ENCODE assay signal across 15 cellular contexts in genomic region chr14:22227084-22227483, GRCh38.
A peak's percentile ranks its signal among the peaks of the same experiment; 100 is the strongest.
DNase-seq lines count a peak whose midpoint lies in the region; ATAC-seq lines count a peak whose summit lies in the region.
"Had no signal": no experiment of that assay in that cellular context is flagged by ENCODE, and none has a peak within 500 bp of the region (broad histone marks: within the 10 kb centered on the region; RNA-seq: fewer than 3 reads in every experiment).

No MANE protein-coding gene starts in this region.

- H3K36me3 Mint-ChIP-seq in activated naive CD4-positive, alpha-beta T cell treated with anti-CD3 and anti-CD28 coated beads, Interleukin-2, amount 10 ng/mL, durations not matched to agents 7 days and 5 days = no peaks in the 10 kb centered on the region
- no peaks in the 10 kb centered on the region for H3K36me3 Mint-ChIP-seq in activated naive CD8-positive, alpha-beta T cell treated with anti-CD3 and anti-CD28 coated beads, Interleukin-2, amount 10 ng/mL, durations not matched to agents 7 days and 5 days

- CTCF ChIA-PET in activated naive CD4-positive, alpha-beta T cell treated with anti-CD3 and anti-CD28 coated beads, Interleukin-2, amount 10 ng/mL, durations not matched to agents 7 days and 5 days (lab: Charles Lee) = interaction anchor here (1.0 to 1.1 kb wide), 2 partner anchors 47 to 343 kb away, joined by 3 to 7 read pairs; no protein-coding TSS in a partner anchor

- POLR2A ChIA-PET in activated naive CD8-positive, alpha-beta T cell treated with anti-CD3 and anti-CD28 coated beads, Interleukin-2, amount 10 ng/mL, durations not matched to agents 7 days and 5 days (lab: Charles Lee) = interaction anchor here (1.2 to 1.7 kb wide), 3 partner anchors 323 to 343 kb away, joined by 3 read pairs; no protein-coding TSS in a partner anchor

- H3K27ac Mint-ChIP-seq in activated naive CD4-positive, alpha-beta T cell treated with anti-CD3 and anti-CD28 coated beads, Interleukin-2, amount 10 ng/mL, durations not matched to agents 7 days and 5 days = peak overlapping the region; percentile 84
- peak overlapping the region; percentile 61 for H3K27ac Mint-ChIP-seq in activated naive CD8-positive, alpha-beta T cell treated with anti-CD3 and anti-CD28 coated beads, Interleukin-2, amount 10 ng/mL, durations not matched to agents 7 days and 5 days
- H3K27ac Mint-ChIP-seq in stimulated activated naive CD8-positive, alpha-beta T cell treated with anti-CD3 and anti-CD28 coated beads, Interleukin-15, amount 100 ng/mL, for 72 hours = peak overlapping the region in 1 of 2 donors; percentile 12
- H3K27ac Mint-ChIP-seq: nephron progenitor cell had no signal

- peaks cover 3% of the 10 kb centered on the region for H3K4me1 Mint-ChIP-seq in activated naive CD4-positive, alpha-beta T cell treated with anti-CD3 and anti-CD28 coated beads, Interleukin-2, amount 10 ng/mL, durations not matched to agents 7 days and 5 days
- H3K4me1 Mint-ChIP-seq in activated naive CD8-positive, alpha-beta T cell treated with anti-CD3 and anti-CD28 coated beads, Interleukin-2, amount 10 ng/mL, durations not matched to agents 7 days and 5 days = peaks cover 2% of the 10 kb centered on the region
- H3K4me1 Mint-ChIP-seq in stimulated activated naive CD8-positive, alpha-beta T cell treated with anti-CD3 and anti-CD28 coated beads, Interleukin-15, amount 100 ng/mL, for 72 hours = peaks cover 11% of the 10 kb centered on the region
- H3K4me1 Mint-ChIP-seq: nephron progenitor cell had no signal

- no peak for DNase-seq in activated naive CD4-positive, alpha-beta T cell treated with anti-CD3 and anti-CD28 coated beads, Interleukin-2, amount 10 ng/mL, durations not matched to agents 7 days and 5 days
- DNase-seq in activated naive CD4-positive, alpha-beta T cell (lab: John Stamatoyannopoulos, UW) = no peak
- DNase-seq in NOMO-1 treated with DMSO at 0.1 percent for 48 hours (lab: John Stamatoyannopoulos, UW; ENCODE audit: unreplicated experiment) = peak; percentile 51
- DNase-seq in activated naive CD8-positive, alpha-beta T cell treated with anti-CD3 and anti-CD28 coated beads, Interleukin-2, amount 10 ng/mL, durations not matched to agents 7 days and 5 days = no peak
- no peak for DNase-seq in stimulated activated naive CD8-positive, alpha-beta T cell treated with anti-CD3 and anti-CD28 coated beads, Interleukin-15, amount 100 ng/mL, for 72 hours
- no peak for DNase-seq in NCI-H187 (lab: John Stamatoyannopoulos, UW)
- no peak for DNase-seq in T1000 (lab: John Stamatoyannopoulos, UW)
- DNase-seq: body of pancreas, foreskin keratinocyte, H7, kidney glomerular epithelial cell, NCI-H1092, nephron progenitor cell, PC-3 had no signal

- no peaks in the 10 kb centered on the region for H3K27me3 Mint-ChIP-seq in activated naive CD4-positive, alpha-beta T cell treated with anti-CD3 and anti-CD28 coated beads, Interleukin-2, amount 10 ng/mL, durations not matched to agents 7 days and 5 days
- no peaks in the 10 kb centered on the region for H3K27me3 Mint-ChIP-seq in activated naive CD8-positive, alpha-beta T cell treated with anti-CD3 and anti-CD28 coated beads, Interleukin-2, amount 10 ng/mL, durations not matched to agents 7 days and 5 days
- no peaks in the 10 kb centered on the region for H3K27me3 Mint-ChIP-seq in stimulated activated naive CD8-positive, alpha-beta T cell treated with anti-CD3 and anti-CD28 coated beads, Interleukin-15, amount 100 ng/mL, for 72 hours

- no peak for ATAC-seq in activated naive CD8-positive, alpha-beta T cell treated with anti-CD3 and anti-CD28 coated beads, Interleukin-2, amount 10 ng/mL, durations not matched to agents 7 days and 5 days (ENCODE audit: low read depth)
- no peak for ATAC-seq in stimulated activated naive CD8-positive, alpha-beta T cell treated with anti-CD3 and anti-CD28 coated beads, Interleukin-15, amount 100 ng/mL, for 72 hours
- no peak for ATAC-seq in GM18870 (IDR thresholded peaks at IDR 0.05; ENCODE audit: unreplicated experiment)
- ATAC-seq: body of pancreas had no signal

- H3K9me3 Mint-ChIP-seq in activated naive CD4-positive, alpha-beta T cell treated with anti-CD3 and anti-CD28 coated beads, Interleukin-2, amount 10 ng/mL, durations not matched to agents 7 days and 5 days = no peaks in the 10 kb centered on the region
- no peaks in the 10 kb centered on the region for H3K9me3 Mint-ChIP-seq in activated naive CD8-positive, alpha-beta T cell treated with anti-CD3 and anti-CD28 coated beads, Interleukin-2, amount 10 ng/mL, durations not matched to agents 7 days and 5 days
- no peaks in the 10 kb centered on the region for H3K9me3 Mint-ChIP-seq in stimulated activated naive CD8-positive, alpha-beta T cell treated with anti-CD3 and anti-CD28 coated beads, Interleukin-15, amount 100 ng/mL, for 72 hours

- H3K4me3 Mint-ChIP-seq in activated naive CD4-positive, alpha-beta T cell treated with anti-CD3 and anti-CD28 coated beads, Interleukin-2, amount 10 ng/mL, durations not matched to agents 7 days and 5 days = peak overlapping the region; percentile 68
- peak overlapping the region; percentile 63 for H3K4me3 Mint-ChIP-seq in activated naive CD8-positive, alpha-beta T cell treated with anti-CD3 and anti-CD28 coated beads, Interleukin-2, amount 10 ng/mL, durations not matched to agents 7 days and 5 days
- peak overlapping the region; percentile 54 to 58 for H3K4me3 Mint-ChIP-seq in stimulated activated naive CD8-positive, alpha-beta T cell treated with anti-CD3 and anti-CD28 coated beads, Interleukin-15, amount 100 ng/mL, for 72 hours
- H3K4me3 Mint-ChIP-seq: nephron progenitor cell had no signal
